ENCODE assay signal across 1 cellular context in genomic region chr7:41693150-41693997, GRCh38.
TF ChIP-seq lines count a peak whose summit lies in the region.

No MANE protein-coding gene starts in this region.

TF ChIP-seq in liver, 16 proteins besides CTCF, POLR2A, EP300 and RAD21 (continued from another document):
- TF ChIP-seq JUND (IDR thresholded peaks at IDR 0.05), result peak in 1 of 2 donors; percentile 36
- peak; percentile 5 for TF ChIP-seq FOXA2 (IDR thresholded peaks at IDR 0.05)
- TF ChIP-seq HNF4G (IDR thresholded peaks at IDR 0.05), result no peak
- TF ChIP-seq ATF3 (IDR thresholded peaks at IDR 0.05), result no peak
- peak; percentile 33 to 64 for TF ChIP-seq HNF4A (conservative IDR thresholded peaks at IDR 0.05)
- peak; percentile 34 for TF ChIP-seq SP1 (IDR thresholded peaks at IDR 0.05)
- peak; percentile 54 for TF ChIP-seq MAX (IDR thresholded peaks at IDR 0.05)
- TF ChIP-seq YY1 (IDR thresholded peaks at IDR 0.05), result peak; percentile 42
- no peak for TF ChIP-seq TAF1 (conservative IDR thresholded peaks at IDR 0.05)
